ENCODE assay signal across 1 cellular context in genomic region chr9:135992486-135993408, GRCh38.
TF ChIP-seq lines count a peak whose summit lies in the region.

No MANE protein-coding gene starts in this region.

TF ChIP-seq in HepG2, 621 proteins besides CTCF, POLR2A, EP300 and RAD21 (continued from another document and continues in another):
- TF ChIP-seq ZBTB4 (CRISPR knock-in tag; IDR thresholded peaks at IDR 0.05; ENCODE audit: borderline replicate concordance) (0 out of 2 replicates have a peak, but pooled peaks have one; percentile 43), ZNF432 (CRISPR knock-in tag; IDR thresholded peaks at IDR 0.05; ENCODE audit: borderline replicate concordance) (no peak), MYC (CRISPR knock-in tag; IDR thresholded peaks at IDR 0.05; ENCODE audit: borderline replicate concordance) (peak; percentile 62), ZNF260 (CRISPR knock-in tag; IDR thresholded peaks at IDR 0.05; ENCODE audit: borderline replicate concordance, low read depth) (no peak), CSRNP1 (CRISPR knock-in tag; IDR thresholded peaks at IDR 0.05) (no peak), PTBP1 (IDR thresholded peaks at IDR 0.05; ENCODE audit: low read depth, low read length, poor library complexity, severe bottlenecking) (peak; percentile 38), ZFP90 (CRISPR knock-in tag; IDR thresholded peaks at IDR 0.05; ENCODE audit: borderline replicate concordance) (peak; percentile 10; the same call in 1 of the 2 replicates), NKX3-1 (CRISPR knock-in tag; IDR thresholded peaks at IDR 0.05) (peak; percentile 74; the same call in 1 of the 2 replicates), KMT2B (CRISPR knock-in tag; IDR thresholded peaks at IDR 0.05) (peak; percentile 69; the same call in 1 of the 2 replicates), TBL1XR1 (IDR thresholded peaks at IDR 0.05; ENCODE audit: borderline replicate concordance, low read length, partially characterized antibody) (no peak), ZNF670 (CRISPR knock-in tag; IDR thresholded peaks at IDR 0.05; ENCODE audit: borderline replicate concordance) (0 out of 2 replicates have a peak, but pooled peaks have one; percentile 41), SNAI1 (CRISPR knock-in tag; IDR thresholded peaks at IDR 0.05; ENCODE audit: borderline replicate concordance) (no peak), ZBTB20 (CRISPR knock-in tag; IDR thresholded peaks at IDR 0.05; ENCODE audit: borderline replicate concordance, low read depth) (peak; percentile 60; the same call in 1 of the 2 replicates), SIX1 (CRISPR knock-in tag; IDR thresholded peaks at IDR 0.05; ENCODE audit: borderline replicate concordance) (no peak), JDP2 (CRISPR knock-in tag; IDR thresholded peaks at IDR 0.05; ENCODE audit: borderline replicate concordance) (no peak), BRF2 (CRISPR knock-in tag; IDR thresholded peaks at IDR 0.05) (no peak), PAXIP1 (CRISPR knock-in tag; conservative IDR thresholded peaks at IDR 0.05) (peak; percentile 77), ZNF597 (CRISPR knock-in tag; IDR thresholded peaks at IDR 0.05) (no peak), SSRP1 (CRISPR knock-in tag; IDR thresholded peaks at IDR 0.05) (no peak), TFDP1 (CRISPR knock-in tag; IDR thresholded peaks at IDR 0.05; ENCODE audit: borderline replicate concordance) (no peak; the same call in 1 of the 2 replicates), ARID5B (CRISPR knock-in tag; IDR thresholded peaks at IDR 0.05) (peak; percentile 50; the same call in 1 of the 2 replicates), PLSCR1 (CRISPR knock-in tag; IDR thresholded peaks at IDR 0.05; ENCODE audit: borderline replicate concordance) (no peak), ETV5 (CRISPR knock-in tag; IDR thresholded peaks at IDR 0.05; ENCODE audit: borderline replicate concordance) (peak; percentile 82), ZNF318 (CRISPR knock-in tag; IDR thresholded peaks at IDR 0.05) (no peak)
